ENCODE assay signal across 1 cellular context in genomic region chr14:89427426-89428162, GRCh38.
TF ChIP-seq lines count a peak whose summit lies in the region.

No MANE protein-coding gene starts in this region.

TF ChIP-seq in IMR-90, 13 proteins besides CTCF, POLR2A, EP300 and RAD21 (continued from another document):
- TF ChIP-seq ELK1 (IDR thresholded peaks at IDR 0.05; ENCODE audit: borderline replicate concordance, low read depth, low read length) (no peak), BHLHE40 (IDR thresholded peaks at IDR 0.05; ENCODE audit: low read depth, low read length) (no peak)
